Comparison of ENCODE assay signal across 1 cellular context in the genomic region with DNA sequence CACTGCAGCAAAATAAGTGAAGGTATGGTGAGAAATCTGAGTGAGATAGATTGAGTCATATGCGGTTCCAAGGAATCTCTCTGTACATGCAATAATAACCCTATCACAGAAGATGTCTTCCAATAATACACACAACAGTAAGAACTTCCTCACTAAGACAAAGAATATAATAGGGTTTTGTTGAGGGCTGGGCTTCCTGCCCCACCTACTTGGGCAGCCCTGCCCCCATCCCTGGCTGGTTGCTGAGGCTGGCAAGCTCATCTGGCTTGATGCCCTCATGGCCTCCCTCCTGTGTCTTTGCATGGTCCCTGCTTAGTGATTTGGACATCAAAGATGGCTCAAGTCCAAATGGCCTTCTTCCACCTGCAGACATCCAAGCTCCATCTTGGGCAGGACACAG.
TF ChIP-seq lines count a peak whose summit lies in the region.

No MANE protein-coding gene starts in this region.

TF ChIP-seq in neural cell, 6 proteins besides CTCF, POLR2A, EP300 and RAD21 (continued from another document):
- TF ChIP-seq, protein P1, sequence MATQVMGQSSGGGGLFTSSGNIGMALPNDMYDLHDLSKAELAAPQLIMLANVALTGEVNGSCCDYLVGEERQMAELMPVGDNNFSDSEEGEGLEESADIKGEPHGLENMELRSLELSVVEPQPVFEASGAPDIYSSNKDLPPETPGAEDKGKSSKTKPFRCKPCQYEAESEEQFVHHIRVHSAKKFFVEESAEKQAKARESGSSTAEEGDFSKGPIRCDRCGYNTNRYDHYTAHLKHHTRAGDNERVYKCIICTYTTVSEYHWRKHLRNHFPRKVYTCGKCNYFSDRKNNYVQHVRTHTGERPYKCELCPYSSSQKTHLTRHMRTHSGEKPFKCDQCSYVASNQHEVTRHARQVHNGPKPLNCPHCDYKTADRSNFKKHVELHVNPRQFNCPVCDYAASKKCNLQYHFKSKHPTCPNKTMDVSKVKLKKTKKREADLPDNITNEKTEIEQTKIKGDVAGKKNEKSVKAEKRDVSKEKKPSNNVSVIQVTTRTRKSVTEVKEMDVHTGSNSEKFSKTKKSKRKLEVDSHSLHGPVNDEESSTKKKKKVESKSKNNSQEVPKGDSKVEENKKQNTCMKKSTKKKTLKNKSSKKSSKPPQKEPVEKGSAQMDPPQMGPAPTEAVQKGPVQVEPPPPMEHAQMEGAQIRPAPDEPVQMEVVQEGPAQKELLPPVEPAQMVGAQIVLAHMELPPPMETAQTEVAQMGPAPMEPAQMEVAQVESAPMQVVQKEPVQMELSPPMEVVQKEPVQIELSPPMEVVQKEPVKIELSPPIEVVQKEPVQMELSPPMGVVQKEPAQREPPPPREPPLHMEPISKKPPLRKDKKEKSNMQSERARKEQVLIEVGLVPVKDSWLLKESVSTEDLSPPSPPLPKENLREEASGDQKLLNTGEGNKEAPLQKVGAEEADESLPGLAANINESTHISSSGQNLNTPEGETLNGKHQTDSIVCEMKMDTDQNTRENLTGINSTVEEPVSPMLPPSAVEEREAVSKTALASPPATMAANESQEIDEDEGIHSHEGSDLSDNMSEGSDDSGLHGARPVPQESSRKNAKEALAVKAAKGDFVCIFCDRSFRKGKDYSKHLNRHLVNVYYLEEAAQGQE (IDR thresholded peaks at IDR 0.05; ENCODE audit: borderline replicate concordance), result no peak
- TF ChIP-seq TAF1 (IDR thresholded peaks at IDR 0.05; ENCODE audit: low read depth), result no peak
